1 cellular context compared by ENCODE assay signal in the genomic region with DNA sequence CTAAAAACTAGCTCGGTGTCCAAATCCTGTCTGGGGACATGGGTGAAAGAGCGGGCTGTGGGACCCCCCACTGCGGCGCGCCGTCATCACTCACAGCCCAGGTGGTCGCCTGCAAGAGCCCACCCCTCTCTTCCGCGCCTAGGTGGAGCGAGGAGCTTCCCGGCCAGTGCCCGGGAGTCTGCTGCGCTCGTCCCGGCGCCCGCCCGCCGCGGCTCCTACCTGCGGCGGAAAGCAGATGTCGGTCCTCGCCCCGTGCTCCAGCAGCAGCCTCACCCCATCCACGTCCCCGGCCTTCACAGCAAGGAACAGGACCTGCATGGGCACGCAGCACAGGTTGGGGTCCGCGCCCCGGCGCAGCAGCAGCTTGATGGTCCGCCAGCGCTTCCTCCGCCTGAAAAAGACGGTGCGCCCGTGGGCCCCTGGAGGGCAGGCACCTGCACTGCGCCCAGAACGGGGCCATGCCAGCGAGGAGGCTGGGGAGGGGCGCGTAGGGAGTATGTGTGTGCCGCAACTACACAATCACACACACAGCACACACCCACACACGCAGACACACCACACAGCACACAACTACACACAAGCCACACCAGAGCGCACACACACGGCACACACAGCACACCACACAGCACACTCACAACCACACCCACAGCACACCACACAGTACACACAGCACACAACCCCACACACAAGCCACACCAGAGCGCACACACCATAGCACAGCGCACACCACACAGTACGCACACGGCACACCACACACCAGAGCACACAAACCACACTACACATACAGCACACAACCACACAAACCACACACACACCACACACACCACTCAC.
TF ChIP-seq lines count a peak whose summit lies in the region.

No MANE protein-coding gene starts in this region.

TF ChIP-seq in GM12878, 131 proteins besides CTCF, POLR2A, EP300 and RAD21:
- peak; percentile 72; the same call in 1 of the 2 replicates for TF ChIP-seq TARDBP (IDR thresholded peaks at IDR 0.05; ENCODE audit: borderline replicate concordance)
- no peak for TF ChIP-seq MXI1 (IDR thresholded peaks at IDR 0.05; ENCODE audit: low read depth, low read length)
- TF ChIP-seq IKZF2 (IDR thresholded peaks at IDR 0.05) = no peak
- TF ChIP-seq ZNF24 (IDR thresholded peaks at IDR 0.05) = no peak
- no peak for TF ChIP-seq MYC (IDR thresholded peaks at IDR 0.05; ENCODE audit: insufficient read depth, insufficient read length, insufficient replicate concordance, low read length, severe bottlenecking)
- peak; percentile 28; the same call in 1 of the 2 replicates for TF ChIP-seq RUNX3 (IDR thresholded peaks at IDR 0.05; ENCODE audit: low read length)
- TF ChIP-seq, protein P1, sequence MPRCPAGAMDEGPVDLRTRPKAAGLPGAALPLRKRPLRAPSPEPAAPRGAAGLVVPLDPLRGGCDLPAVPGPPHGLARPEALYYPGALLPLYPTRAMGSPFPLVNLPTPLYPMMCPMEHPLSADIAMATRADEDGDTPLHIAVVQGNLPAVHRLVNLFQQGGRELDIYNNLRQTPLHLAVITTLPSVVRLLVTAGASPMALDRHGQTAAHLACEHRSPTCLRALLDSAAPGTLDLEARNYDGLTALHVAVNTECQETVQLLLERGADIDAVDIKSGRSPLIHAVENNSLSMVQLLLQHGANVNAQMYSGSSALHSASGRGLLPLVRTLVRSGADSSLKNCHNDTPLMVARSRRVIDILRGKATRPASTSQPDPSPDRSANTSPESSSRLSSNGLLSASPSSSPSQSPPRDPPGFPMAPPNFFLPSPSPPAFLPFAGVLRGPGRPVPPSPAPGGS (IDR thresholded peaks at IDR 0.05; ENCODE audit: borderline replicate concordance, insufficient read depth, low read depth, low read length, poor library complexity, severe bottlenecking) = peak; percentile 41
TF ChIP-seq in GM12878: peak in this region for 3.
